ENCODE assay signal across 10 cellular contexts in the genomic region with DNA sequence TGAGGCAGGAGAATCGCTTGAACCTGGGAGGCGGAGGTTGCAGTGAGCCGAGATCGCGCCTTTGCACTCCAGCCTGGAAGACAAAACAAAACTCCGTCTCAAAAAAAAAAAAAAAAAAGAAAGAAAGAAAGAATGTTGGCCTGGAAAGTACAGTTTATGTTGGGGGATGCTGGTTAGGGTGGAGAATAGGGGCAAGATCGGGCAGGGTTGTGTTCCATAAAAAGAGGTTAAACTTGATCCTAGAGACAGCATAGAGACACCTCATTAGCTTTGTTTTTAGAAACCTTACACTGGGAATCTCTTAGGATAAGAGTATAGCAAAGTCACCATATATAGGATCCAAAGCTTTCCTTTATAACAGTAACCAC. TPM values are rescaled to one million over a fixed set of nuclear protein-coding genes. Genes with fewer than 3 reads are reported as not detected.
DNase-seq lines count a peak whose midpoint lies in the region; ATAC-seq, FAIRE-seq and TF ChIP-seq lines count a peak whose summit lies in the region.
"Had no signal": no experiment of that assay in that cellular context is flagged by ENCODE, and none has a peak within 500 bp of the region (broad histone marks: within the 10 kb centered on the region; RNA-seq: fewer than 3 reads in every experiment).

No MANE protein-coding gene starts in this region.

- H3K27me3 ChIP-seq in left ventricle myocardium inferior (ENCODE audit: low read depth) (no peaks in the 10 kb centered on the region), vagina (no peaks in the 10 kb centered on the region)
- H3K27me3 ChIP-seq in naive thymus-derived CD4-positive, alpha-beta T cell (ENCODE audit: control insufficient read depth in 2 of 2, insufficient read depth in 2 of 2, low read length in 2 of 2), result no peaks in the 10 kb centered on the region

- H3K27me3 Mint-ChIP-seq in naive thymus-derived CD4-positive, alpha-beta T cell, result no peaks in the 10 kb centered on the region

- H3K4me1 Mint-ChIP-seq in naive thymus-derived CD4-positive, alpha-beta T cell, result peaks cover 35 to 71% (median 60%) of the 10 kb centered on the region in 7 donors

- intact Hi-C loops in left ventricle myocardium inferior (cut with micrococcal nuclease), result no loop called here
- intact Hi-C loops in left ventricle myocardium superior (cut with micrococcal nuclease), result no loop called here
- intact Hi-C loops in naive thymus-derived CD4-positive, alpha-beta T cell (cut with micrococcal nuclease), result loop anchor here (2.0 to 10.0 kb wide), 10 partner anchors 71 to 1868 kb away; partner anchors contain the start of genes AHNAK (in 1 of the 2), FADS1 (in 1 of the 2), FEN1 (in 1 of the 2) and MARK2 (in 1 of the 2)
- intact Hi-C loops in vagina (cut with DNase I), result no loop called here

- H3K36me3 ChIP-seq in left ventricle myocardium inferior, result peaks cover 25% of the 10 kb centered on the region
- H3K36me3 ChIP-seq in naive thymus-derived CD4-positive, alpha-beta T cell (ENCODE audit: control insufficient read depth in 2 of 3, insufficient read depth in 3 of 3, low read length in 3 of 3), result peaks cover 0 to 22% (median 9%) of the 10 kb centered on the region in 3 experiments
- peaks cover 0 to 17% of the 10 kb centered on the region in 2 donors for H3K36me3 ChIP-seq in vagina

- POLR2A ChIA-PET in naive thymus-derived CD4-positive, alpha-beta T cell (lab: Charles Lee), result interaction anchor here (0.7 to 11.6 kb wide), 7 partner anchors 13 to 143 kb away, joined by 3 to 145 read pairs (median 5); no protein-coding TSS in a partner anchor

- no peak for FAIRE-seq in RCC 7860 (lab: Jason Lieb, UNC)
- FAIRE-seq: D721Med had no signal

- H3K27ac ChIP-seq in left ventricle myocardium inferior (replicated peaks) (peak overlapping the region; percentile 100), caudate nucleus (ENCODE audit: low read depth, low read length) (peak overlapping the region; percentile 54), vagina (peak overlapping the region; percentile 99)
- peak overlapping the region; percentile 30 for H3K27ac ChIP-seq in naive thymus-derived CD4-positive, alpha-beta T cell (ENCODE audit: low read depth, low read length)

- peak overlapping the region; percentile 42 to 98 (median 78) for H3K27ac Mint-ChIP-seq in naive thymus-derived CD4-positive, alpha-beta T cell

- H3K9me3 Mint-ChIP-seq in naive thymus-derived CD4-positive, alpha-beta T cell, result peaks cover 0 to 7% (median 0%) of the 10 kb centered on the region in 11 donors

- no peak overlapping the region for H3K4me3 ChIP-seq in left ventricle myocardium inferior
- H3K4me3 ChIP-seq in naive thymus-derived CD4-positive, alpha-beta T cell (ENCODE audit: low read length), result no peak overlapping the region
- peak overlapping the region in 1 of 2 donors; percentile 73 for H3K4me3 ChIP-seq in vagina

- TF ChIP-seq CTCF in left ventricle myocardium inferior (IDR thresholded peaks at IDR 0.05; ENCODE audit: borderline replicate concordance), result no peak
- no peak for TF ChIP-seq CTCF in vagina (IDR thresholded peaks at IDR 0.05)

- peaks cover 94% of the 10 kb centered on the region for H3K4me1 ChIP-seq in left ventricle myocardium inferior
- peaks cover 14 to 28% of the 10 kb centered on the region in 2 donors for H3K4me1 ChIP-seq in naive thymus-derived CD4-positive, alpha-beta T cell (ENCODE audit: control insufficient read depth in 2 of 2, insufficient read depth in 2 of 2, low read length in 2 of 2)
- H3K4me1 ChIP-seq in vagina, result peaks cover 78% of the 10 kb centered on the region

- CTCF ChIA-PET in naive thymus-derived CD4-positive, alpha-beta T cell (lab: Charles Lee), result interaction anchor here (0.5 kb wide), 1 partner anchor 137 kb away, joined by 3 read pairs; no protein-coding TSS in a partner anchor

- no peak for ATAC-seq in left ventricle myocardium superior
- ATAC-seq in naive thymus-derived CD4-positive, alpha-beta T cell, result no peak
- ATAC-seq in HG03565 (IDR thresholded peaks at IDR 0.05; ENCODE audit: unreplicated experiment), result no peak

- H3K9me3 ChIP-seq in left ventricle myocardium inferior (replicated peaks) (no peaks in the 10 kb centered on the region), vagina (no peaks in the 10 kb centered on the region)
- no peaks in the 10 kb centered on the region for H3K9me3 ChIP-seq in naive thymus-derived CD4-positive, alpha-beta T cell (ENCODE audit: control insufficient read depth in 2 of 3, low read length in 3 of 3)

- DNase-seq in left ventricle myocardium inferior, result no peak
- no peak for DNase-seq in left ventricle myocardium superior
- DNase-seq in caudate nucleus (lab: John Stamatoyannopoulos, UW), result no peak
- DNase-seq in naive thymus-derived CD4-positive, alpha-beta T cell, result no peak
- DNase-seq in vagina (ENCODE audit: extremely low spot score in 2 of 2), result no peak
- DNase-seq in mucosa of gallbladder (ENCODE audit: low spot score), result no peak
- DNase-seq in RCC 7860 (ENCODE audit: low spot score), result no peak
- DNase-seq: activated CD8-positive, alpha-beta memory T cell treated with anti-CD3 and anti-CD28 coated beads, Interleukin-2, amount 50 U/mL, for 48 hours had no signal

- no peak for TF ChIP-seq POLR2A in vagina (IDR thresholded peaks at IDR 0.05)

- peaks cover 0 to 21% (median 16%) of the 10 kb centered on the region in 5 donors for H3K36me3 Mint-ChIP-seq in naive thymus-derived CD4-positive, alpha-beta T cell

- peak overlapping the region; percentile 22 to 76 (median 49) for H3K4me3 Mint-ChIP-seq in naive thymus-derived CD4-positive, alpha-beta T cell

RNA-seq across cellular contexts. Expression of gene FTH1, which starts 1.9 kb away (rescaled TPM):
- total RNA-seq in left ventricle myocardium inferior (2,346 TPM), left ventricle myocardium superior (2,305 TPM), vagina (2,421 TPM), mucosa of gallbladder (2,359 TPM)
- 1,000 to 10,000 TPM in 2 of 5 experiments, 100 to 1,000 TPM in 3; 684 to 3,858 (median 993) TPM for total RNA-seq in naive thymus-derived CD4-positive, alpha-beta T cell
- 1,000 to 10,000 TPM; 2,587 to 3,203 TPM for polyA plus RNA-seq in naive thymus-derived CD4-positive, alpha-beta T cell

RNA-seq across cellular contexts. Expression of gene BEST1, which starts 19.2 kb away (rescaled TPM):
- total RNA-seq in left ventricle myocardium inferior (0.58 TPM), left ventricle myocardium superior (1.1 TPM), vagina (4.4 TPM), mucosa of gallbladder (2.8 TPM)
- total RNA-seq in naive thymus-derived CD4-positive, alpha-beta T cell, result 1 to 10 TPM in 2 of 5 experiments, under 1 TPM in 2, not detected in 1; 0.49 to 7.1 (median 0.75) TPM
- polyA plus RNA-seq in naive thymus-derived CD4-positive, alpha-beta T cell, result 1 to 10 TPM in 1 of 2 donors, under 1 TPM in 1; 0.83 to 1.4 TPM

RNA-seq across cellular contexts. Expression of gene RAB3IL1, which starts 52.0 kb away (rescaled TPM):
- total RNA-seq in left ventricle myocardium inferior (9.5 TPM), left ventricle myocardium superior (11.1 TPM), vagina (32.2 TPM), mucosa of gallbladder (12.1 TPM)
- 1 to 10 TPM in 1 of 5 experiments, under 1 TPM in 1, not detected in 3; 0.49 to 1.9 TPM for total RNA-seq in naive thymus-derived CD4-positive, alpha-beta T cell
- not detected for polyA plus RNA-seq in naive thymus-derived CD4-positive, alpha-beta T cell

Comparison
In these comparisons a context has a peak if more than half of its experiments do, and no peak if none do; other contexts are left out.
1. H3K27ac ChIP-seq: peak in every context shown above with its lines; median percentile 100 in left ventricle myocardium inferior; 99 in vagina; 54 in caudate nucleus; 30 in naive thymus-derived CD4-positive, alpha-beta T cell.
2. intact Hi-C loops: an anchor here in naive thymus-derived CD4-positive, alpha-beta T cell (2.0 to 10.0 kb wide); none called in left ventricle myocardium inferior, left ventricle myocardium superior and vagina.